21 cellular contexts compared by ENCODE assay signal in genomic region chr7:92650391-92650790, GRCh38.
"Had no signal": no experiment of that assay in that cellular context is flagged by ENCODE, and none has a peak within 500 bp of the region (broad histone marks: within the 10 kb centered on the region; RNA-seq: fewer than 3 reads in every experiment).

No MANE protein-coding gene starts in this region.

- H3K27ac ChIP-seq: epithelial cell of prostate, gastroesophageal sphincter, sigmoid colon, SJCRH30, spleen, tibial artery had no signal

- FAIRE-seq: islet of Langerhans had no signal

- H3K36me3 ChIP-seq: gastroesophageal sphincter, sigmoid colon, spleen, tibial artery had no signal

- H3K27ac Mint-ChIP-seq: activated naive CD8-positive, alpha-beta T cell treated with anti-CD3 and anti-CD28 coated beads, Interleukin-2, amount 10 ng/mL, durations not matched to agents 7 days and 5 days; stimulated activated naive CD8-positive, alpha-beta T cell treated with anti-CD3 and anti-CD28 coated beads, Interleukin-15, amount 100 ng/mL, for 72 hours; T-cell; WTC11 had no signal

- ATAC-seq: activated T-cell treated with anti-CD3 and anti-CD28 coated beads, Interleukin-2, amount 50 U/mL, for 4 hours; gastroesophageal sphincter; stimulated activated naive CD8-positive, alpha-beta T cell treated with anti-CD3 and anti-CD28 coated beads, Interleukin-15, amount 100 ng/mL, for 72 hours; T-cell; WTC11 had no signal

- H3K27me3 ChIP-seq: gastroesophageal sphincter, sigmoid colon, SJCRH30, spleen, tibial artery had no signal

- H3K4me3 ChIP-seq: gastroesophageal sphincter, sigmoid colon, SJCRH30, spleen, tibial artery had no signal

- H3K4me3 Mint-ChIP-seq: activated naive CD8-positive, alpha-beta T cell treated with anti-CD3 and anti-CD28 coated beads, Interleukin-2, amount 10 ng/mL, durations not matched to agents 7 days and 5 days; activated T-cell treated with anti-CD3 and anti-CD28 coated beads, Interleukin-2, amount 50 U/mL, for 4 hours; stimulated activated naive CD8-positive, alpha-beta T cell treated with anti-CD3 and anti-CD28 coated beads, Interleukin-15, amount 100 ng/mL, for 72 hours; T-cell; WTC11 had no signal

- H3K9me3 ChIP-seq: gastroesophageal sphincter, sigmoid colon, SJCRH30, spleen, tibial artery had no signal

- H3K36me3 Mint-ChIP-seq: WTC11 had no signal

- H3K27me3 Mint-ChIP-seq: activated naive CD8-positive, alpha-beta T cell treated with anti-CD3 and anti-CD28 coated beads, Interleukin-2, amount 10 ng/mL, durations not matched to agents 7 days and 5 days; stimulated activated naive CD8-positive, alpha-beta T cell treated with anti-CD3 and anti-CD28 coated beads, Interleukin-15, amount 100 ng/mL, for 72 hours; T-cell had no signal

- H3K9me3 Mint-ChIP-seq: activated naive CD8-positive, alpha-beta T cell treated with anti-CD3 and anti-CD28 coated beads, Interleukin-2, amount 10 ng/mL, durations not matched to agents 7 days and 5 days; activated T-cell treated with anti-CD3 and anti-CD28 coated beads, Interleukin-2, amount 50 U/mL, for 4 hours; stimulated activated naive CD8-positive, alpha-beta T cell treated with anti-CD3 and anti-CD28 coated beads, Interleukin-15, amount 100 ng/mL, for 72 hours; WTC11 had no signal

- DNase-seq: activated CD4-positive, alpha-beta T cell treated with anti-CD3 and anti-CD28 coated beads, Interleukin-2, amount 50 U/mL, for 48 hours; activated naive CD8-positive, alpha-beta T cell treated with anti-CD3 and anti-CD28 coated beads, Interleukin-2, amount 10 ng/mL, durations not matched to agents 7 days and 5 days; activated T-cell treated with anti-CD3 and anti-CD28 coated beads, Interleukin-2, amount 50 U/mL, for 4 hours; amygdala; cortex of kidney; head of caudate nucleus; midbrain; nucleus accumbens; posterior cingulate gyrus; sigmoid colon; SJCRH30; spleen; stimulated activated CD4-positive, alpha-beta T cell treated with anti-CD3 and anti-CD28 coated beads, Interleukin-4, amount 100 ng/mL, for 24 hours; stimulated activated naive CD8-positive, alpha-beta T cell treated with anti-CD3 and anti-CD28 coated beads, Interleukin-15, amount 100 ng/mL, for 72 hours; T-cell; T-helper 9 cell; tibial artery had no signal
